In the genomic region with DNA sequence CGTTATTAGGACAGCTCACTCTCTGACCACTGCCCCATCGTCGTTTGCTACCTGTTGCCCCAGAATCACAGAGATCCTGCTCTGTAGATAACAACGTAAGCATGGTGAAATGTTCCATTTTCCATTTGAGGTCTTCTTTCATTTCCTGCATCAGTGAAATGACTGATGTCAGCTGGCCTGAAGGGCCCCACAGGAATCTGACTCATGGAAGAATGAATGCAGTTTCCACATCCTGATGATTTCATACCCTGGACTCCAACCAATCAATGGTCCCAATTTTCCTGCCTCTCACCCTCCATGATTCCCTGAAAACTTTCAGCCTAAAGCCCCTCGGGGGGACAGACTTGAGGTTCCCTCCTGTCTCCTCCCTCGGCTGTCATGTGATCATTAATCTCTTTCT, we compare ENCODE assay signal across 17 cellular contexts.
DNase-seq lines count a peak whose midpoint lies in the region; ATAC-seq and TF ChIP-seq lines count a peak whose summit lies in the region.
"Had no signal": no experiment of that assay in that cellular context is flagged by ENCODE, and none has a peak within 500 bp of the region (broad histone marks: within the 10 kb centered on the region; RNA-seq: fewer than 3 reads in every experiment).

No MANE protein-coding gene starts in this region.

- H3K9me3 Mint-ChIP-seq in activated T-helper 1 cell treated with anti-CD3 and anti-CD28 coated beads, Interleukin-12 subunit alpha, Interleukin-12 subunit beta, Interleukin-2, Interleukin-4 antibody, amounts not matched to agents 30 ng/mL and 10 ng/mL and 1 ng/mL, durations not matched to agents 14 hours and 24 hours and 36 hours = peaks cover 7% of the 10 kb centered on the region

- ATAC-seq in RWPE2 (ENCODE audit: low read depth) = peak; percentile 84
- ATAC-seq in HG03469 (IDR thresholded peaks at IDR 0.05; ENCODE audit: unreplicated experiment) = no peak
- ATAC-seq: activated naive CD8-positive, alpha-beta T cell treated with anti-CD3 and anti-CD28 coated beads, Interleukin-2, amount 50 U/mL, for 24 hours; activated T-cell treated with anti-CD3 and anti-CD28 coated beads, Interleukin-2, amount 50 U/mL, for 72 hours; effector memory CD8-positive, alpha-beta T cell had no signal

- H3K9me3 ChIP-seq in RWPE2 (ENCODE audit: severe bottlenecking) = peaks cover 4% of the 10 kb centered on the region
- H3K9me3 ChIP-seq: right atrium auricular region had no signal

- H3K36me3 ChIP-seq in RWPE2 (ENCODE audit: low read depth) = no peaks in the 10 kb centered on the region
- H3K36me3 ChIP-seq: right atrium auricular region had no signal

- no peaks in the 10 kb centered on the region for H3K27me3 Mint-ChIP-seq in activated T-helper 1 cell treated with anti-CD3 and anti-CD28 coated beads, Interleukin-12 subunit alpha, Interleukin-12 subunit beta, Interleukin-2, Interleukin-4 antibody, amounts not matched to agents 30 ng/mL and 10 ng/mL and 1 ng/mL, durations not matched to agents 14 hours and 24 hours and 36 hours (ENCODE audit: insufficient read depth)
- H3K27me3 Mint-ChIP-seq: activated naive CD8-positive, alpha-beta T cell treated with anti-CD3 and anti-CD28 coated beads, Interleukin-2, amount 50 U/mL, for 24 hours; memory B cell had no signal

- peaks cover 17% of the 10 kb centered on the region for H3K27me3 ChIP-seq in RWPE2 (ENCODE audit: insufficient read depth, poor library complexity, severe bottlenecking)
- H3K27me3 ChIP-seq: right atrium auricular region had no signal

- no peaks in the 10 kb centered on the region for H3K4me1 ChIP-seq in RWPE2 (ENCODE audit: insufficient read depth, poor library complexity, severe bottlenecking)
- H3K4me1 ChIP-seq: right atrium auricular region had no signal

- intact Hi-C loops in activated T-helper 1 cell treated with anti-CD3 and anti-CD28 coated beads, Interleukin-12 subunit alpha, Interleukin-12 subunit beta, Interleukin-2, Interleukin-4 antibody, amounts not matched to agents 30 ng/mL and 10 ng/mL and 1 ng/mL, durations not matched to agents 14 hours and 24 hours and 36 hours (cut with micrococcal nuclease) = no loop called here

- no peak overlapping the region for H3K27ac Mint-ChIP-seq in activated T-helper 1 cell treated with anti-CD3 and anti-CD28 coated beads, Interleukin-12 subunit alpha, Interleukin-12 subunit beta, Interleukin-2, Interleukin-4 antibody, amounts not matched to agents 30 ng/mL and 10 ng/mL and 1 ng/mL, durations not matched to agents 14 hours and 24 hours and 36 hours
- H3K27ac Mint-ChIP-seq: activated CD4-positive, alpha-beta memory T cell treated with anti-CD3 and anti-CD28 coated beads for 36 hours; activated naive CD8-positive, alpha-beta T cell treated with anti-CD3 and anti-CD28 coated beads, Interleukin-2, amount 50 U/mL, for 24 hours; activated T-cell treated with anti-CD3 and anti-CD28 coated beads, Interleukin-2, amount 50 U/mL, for 72 hours; effector memory CD8-positive, alpha-beta T cell; memory B cell had no signal

- H3K36me3 Mint-ChIP-seq in activated T-helper 1 cell treated with anti-CD3 and anti-CD28 coated beads, Interleukin-12 subunit alpha, Interleukin-12 subunit beta, Interleukin-2, Interleukin-4 antibody, amounts not matched to agents 30 ng/mL and 10 ng/mL and 1 ng/mL, durations not matched to agents 14 hours and 24 hours and 36 hours (ENCODE audit: low read depth) = no peaks in the 10 kb centered on the region
- H3K36me3 Mint-ChIP-seq: activated CD4-positive, alpha-beta memory T cell treated with anti-CD3 and anti-CD28 coated beads for 36 hours; memory B cell had no signal

- no peak overlapping the region for H3K27ac ChIP-seq in RWPE2 (ENCODE audit: poor library complexity, severe bottlenecking)
- H3K27ac ChIP-seq: right atrium auricular region had no signal

- TF ChIP-seq CTCF in RWPE2 (IDR thresholded peaks at IDR 0.05; ENCODE audit: poor library complexity, severe bottlenecking) (no peak), fibroblast of villous mesenchyme (IDR thresholded peaks at IDR 0.05; ENCODE audit: insufficient read depth, low read depth, low read length) (no peak)

- H3K4me3 Mint-ChIP-seq in activated T-helper 1 cell treated with anti-CD3 and anti-CD28 coated beads, Interleukin-12 subunit alpha, Interleukin-12 subunit beta, Interleukin-2, Interleukin-4 antibody, amounts not matched to agents 30 ng/mL and 10 ng/mL and 1 ng/mL, durations not matched to agents 14 hours and 24 hours and 36 hours = no peak overlapping the region
- H3K4me3 Mint-ChIP-seq: activated CD4-positive, alpha-beta memory T cell treated with anti-CD3 and anti-CD28 coated beads for 36 hours; activated naive CD8-positive, alpha-beta T cell treated with anti-CD3 and anti-CD28 coated beads, Interleukin-2, amount 50 U/mL, for 24 hours; activated T-cell treated with anti-CD3 and anti-CD28 coated beads, Interleukin-2, amount 50 U/mL, for 72 hours; central memory CD8-positive, alpha-beta T cell; effector memory CD8-positive, alpha-beta T cell; memory B cell had no signal

- DNase-seq in stimulated activated CD4-positive, alpha-beta T cell treated with anti-CD3 and anti-CD28 coated beads, Interleukin-15, amount 100 ng/mL, for 24 hours = peak; percentile 4
- DNase-seq in stimulated activated CD4-positive, alpha-beta T cell treated with anti-CD3 and anti-CD28 coated beads, Interleukin-4, amount 100 ng/mL, for 24 hours = no peak
- no peak for DNase-seq in RWPE2 (ENCODE audit: low spot score)
- DNase-seq in fibroblast of villous mesenchyme (ENCODE audit: low read depth) = peak; percentile 1
- no peak for DNase-seq in activated T-helper 1 cell treated with anti-CD3 and anti-CD28 coated beads, Interleukin-12 subunit alpha, Interleukin-12 subunit beta, Interleukin-2, Interleukin-4 antibody, amounts not matched to agents 30 ng/mL and 10 ng/mL and 1 ng/mL, durations not matched to agents 14 hours and 24 hours and 36 hours (ENCODE audit: low spot score)
- DNase-seq in HT-29 (ENCODE audit: low spot score) = no peak
- DNase-seq in NCI-H1092 treated with DMSO at 0.1 percent for 48 hours (lab: John Stamatoyannopoulos, UW) = no peak
- DNase-seq: activated CD4-positive, alpha-beta memory T cell treated with anti-CD3 and anti-CD28 coated beads for 36 hours; activated naive CD8-positive, alpha-beta T cell treated with anti-CD3 and anti-CD28 coated beads, Interleukin-2, amount 50 U/mL, for 24 hours; activated T-cell treated with anti-CD3 and anti-CD28 coated beads, Interleukin-2, amount 50 U/mL, for 72 hours; effector memory CD8-positive, alpha-beta T cell; H7; NCI-H526 treated with DMSO at 0.1 percent for 48 hours had no signal

- H3K4me1 Mint-ChIP-seq in activated T-helper 1 cell treated with anti-CD3 and anti-CD28 coated beads, Interleukin-12 subunit alpha, Interleukin-12 subunit beta, Interleukin-2, Interleukin-4 antibody, amounts not matched to agents 30 ng/mL and 10 ng/mL and 1 ng/mL, durations not matched to agents 14 hours and 24 hours and 36 hours (ENCODE audit: low read depth) = no peaks in the 10 kb centered on the region
- H3K4me1 Mint-ChIP-seq: central memory CD8-positive, alpha-beta T cell; memory B cell had no signal

- no peak overlapping the region for H3K4me3 ChIP-seq in RWPE2 (ENCODE audit: severe bottlenecking)
- H3K4me3 ChIP-seq in fibroblast of villous mesenchyme (ENCODE audit: low read depth, low read length) = no peak overlapping the region
- H3K4me3 ChIP-seq: right atrium auricular region had no signal

Comparison
In these comparisons a context has a peak if more than half of its experiments do, and no peak if none do; other contexts are left out.
1. DNase-seq: peak in stimulated activated CD4-positive, alpha-beta T cell treated with anti-CD3 and anti-CD28 coated beads, Interleukin-15, amount 100 ng/mL, for 24 hours (single experiment) and fibroblast of villous mesenchyme (single experiment); none in stimulated activated CD4-positive, alpha-beta T cell treated with anti-CD3 and anti-CD28 coated beads, Interleukin-4, amount 100 ng/mL, for 24 hours (single experiment), RWPE2 (single experiment), activated T-helper 1 cell treated with anti-CD3 and anti-CD28 coated beads, Interleukin-12 subunit alpha, Interleukin-12 subunit beta, Interleukin-2, Interleukin-4 antibody, amounts not matched to agents 30 ng/mL and 10 ng/mL and 1 ng/mL, durations not matched to agents 14 hours and 24 hours and 36 hours (single experiment), HT-29 (single experiment) and NCI-H1092 treated with DMSO at 0.1 percent for 48 hours (single experiment).